23 cellular contexts compared by ENCODE assay signal in the genomic region with DNA sequence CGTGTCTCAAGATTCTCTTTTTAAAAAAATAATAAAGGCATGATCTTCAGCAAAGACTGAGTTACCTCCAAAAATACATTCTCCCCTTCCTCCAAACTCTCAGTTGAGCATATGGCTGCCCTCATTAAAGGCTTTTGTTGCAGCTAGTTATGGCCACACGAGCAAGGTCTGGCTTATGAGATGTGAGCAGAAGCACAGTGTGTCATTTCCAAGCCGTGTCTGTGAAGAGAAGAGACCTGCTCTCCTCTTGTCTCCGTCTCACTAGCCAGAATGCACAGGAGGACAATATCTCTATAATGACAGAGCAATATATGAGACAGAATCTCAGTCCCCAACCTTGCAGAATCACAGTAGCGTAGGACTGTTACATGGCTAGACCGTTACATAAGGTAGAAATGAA.
"Had no signal": no experiment of that assay in that cellular context is flagged by ENCODE, and none has a peak within 500 bp of the region (broad histone marks: within the 10 kb centered on the region; RNA-seq: fewer than 3 reads in every experiment).

No MANE protein-coding gene starts in this region.

- H3K9me3 Mint-ChIP-seq: activated naive CD8-positive, alpha-beta T cell treated with anti-CD3 and anti-CD28 coated beads, Interleukin-2, amount 10 ng/mL, durations not matched to agents 7 days and 5 days; endodermal cell; nephron had no signal

- H3K4me3 Mint-ChIP-seq: activated CD4-positive, alpha-beta memory T cell treated with anti-CD3 and anti-CD28 coated beads for 36 hours; activated naive CD4-positive, alpha-beta T cell treated with anti-CD3 and anti-CD28 coated beads, Interleukin-2, amount 10 ng/mL, durations not matched to agents 7 days and 5 days; activated naive CD8-positive, alpha-beta T cell treated with anti-CD3 and anti-CD28 coated beads, Interleukin-2, amount 10 ng/mL, durations not matched to agents 7 days and 5 days; endodermal cell; nephron; stimulated activated naive CD8-positive, alpha-beta T cell treated with anti-CD3 and anti-CD28 coated beads, Interleukin-15, Interleukin-2, amounts not matched to agents 100 ng/mL and 50 ng/mL, for 24 hours had no signal

- H3K4me3 ChIP-seq: esophagus squamous epithelium, hepatocyte, left ventricle myocardium inferior, lung, skin epidermis, thoracic aorta, upper lobe of left lung, vagina had no signal

- FAIRE-seq: frontal cortex had no signal

- H3K9me3 ChIP-seq: esophagus squamous epithelium, left ventricle myocardium inferior, thoracic aorta, upper lobe of left lung, vagina had no signal

- H3K36me3 ChIP-seq: esophagus squamous epithelium, left ventricle myocardium inferior, thoracic aorta, upper lobe of left lung, vagina had no signal

- H3K27ac Mint-ChIP-seq: activated CD4-positive, alpha-beta memory T cell treated with anti-CD3 and anti-CD28 coated beads for 36 hours; activated naive CD4-positive, alpha-beta T cell treated with anti-CD3 and anti-CD28 coated beads, Interleukin-2, amount 10 ng/mL, durations not matched to agents 7 days and 5 days; activated naive CD8-positive, alpha-beta T cell treated with anti-CD3 and anti-CD28 coated beads, Interleukin-2, amount 10 ng/mL, durations not matched to agents 7 days and 5 days; endodermal cell; nephron; stimulated activated naive CD8-positive, alpha-beta T cell treated with anti-CD3 and anti-CD28 coated beads, Interleukin-15, Interleukin-2, amounts not matched to agents 100 ng/mL and 50 ng/mL, for 24 hours had no signal

- H3K4me2 ChIP-seq: hepatocyte had no signal

- H3K27ac ChIP-seq: esophagus squamous epithelium, hepatocyte, left ventricle myocardium inferior, skin epidermis, thoracic aorta, upper lobe of left lung, vagina had no signal

- H3K4me1 Mint-ChIP-seq: activated naive CD4-positive, alpha-beta T cell treated with anti-CD3 and anti-CD28 coated beads, Interleukin-2, amount 10 ng/mL, durations not matched to agents 7 days and 5 days; activated naive CD8-positive, alpha-beta T cell treated with anti-CD3 and anti-CD28 coated beads, Interleukin-2, amount 10 ng/mL, durations not matched to agents 7 days and 5 days had no signal

- H3K27me3 ChIP-seq: esophagus squamous epithelium, hepatocyte, upper lobe of left lung, vagina had no signal

- H2AFZ ChIP-seq: hepatocyte had no signal

- H3K27me3 Mint-ChIP-seq: activated CD4-positive, alpha-beta memory T cell treated with anti-CD3 and anti-CD28 coated beads for 36 hours; activated naive CD4-positive, alpha-beta T cell treated with anti-CD3 and anti-CD28 coated beads, Interleukin-2, amount 10 ng/mL, durations not matched to agents 7 days and 5 days; activated naive CD8-positive, alpha-beta T cell treated with anti-CD3 and anti-CD28 coated beads, Interleukin-2, amount 10 ng/mL, durations not matched to agents 7 days and 5 days had no signal

- H3K36me3 Mint-ChIP-seq: activated CD4-positive, alpha-beta memory T cell treated with anti-CD3 and anti-CD28 coated beads for 36 hours; activated naive CD4-positive, alpha-beta T cell treated with anti-CD3 and anti-CD28 coated beads, Interleukin-2, amount 10 ng/mL, durations not matched to agents 7 days and 5 days; activated naive CD8-positive, alpha-beta T cell treated with anti-CD3 and anti-CD28 coated beads, Interleukin-2, amount 10 ng/mL, durations not matched to agents 7 days and 5 days had no signal

- DNase-seq: activated CD4-positive, alpha-beta memory T cell treated with anti-CD3 and anti-CD28 coated beads for 36 hours; activated CD4-positive, alpha-beta T cell treated with anti-CD3 and anti-CD28 coated beads for 48 hours; activated CD8-positive, alpha-beta memory T cell treated with anti-CD3 and anti-CD28 coated beads, Interleukin-2, amount 50 U/mL, for 4 hours; activated gamma-delta T cell; activated naive CD4-positive, alpha-beta T cell treated with anti-CD3 and anti-CD28 coated beads, Interleukin-2, amount 10 ng/mL, durations not matched to agents 7 days and 5 days; activated naive CD8-positive, alpha-beta T cell treated with anti-CD3 and anti-CD28 coated beads, Interleukin-2, amount 10 ng/mL, durations not matched to agents 7 days and 5 days; activated T-cell treated with anti-CD3 and anti-CD28 coated beads, Interleukin-2, amount 50 U/mL, for 1 hour; amniotic stem cell; endodermal cell; esophagus squamous epithelium; islet precursor cell; left ventricle myocardium inferior; stimulated activated CD4-positive, alpha-beta T cell treated with anti-CD3 and anti-CD28 coated beads, Interleukin-12 subunit alpha, Interleukin-12 subunit beta, amount 100 ng/mL, for 4 hours; stimulated activated CD4-positive, alpha-beta T cell treated with anti-CD3 and anti-CD28 coated beads, Interleukin-4, amount 100 ng/mL, for 1 hour; upper lobe of left lung had no signal
